6 cellular contexts compared by ENCODE assay signal in the genomic region with DNA sequence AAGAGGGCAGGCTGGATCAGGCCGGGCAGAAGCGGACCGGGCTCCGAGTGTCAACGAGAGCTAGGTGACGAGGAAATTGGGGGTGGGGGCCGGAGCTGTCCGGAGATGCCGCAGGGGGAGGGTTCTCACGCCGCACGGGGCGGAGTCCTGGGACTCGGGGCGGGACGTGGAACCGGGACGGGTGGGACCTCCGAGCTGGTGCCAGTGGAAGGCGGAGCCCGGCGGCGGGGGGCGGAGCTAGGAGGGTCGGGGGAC. TPM values are rescaled to one million over a fixed set of nuclear protein-coding genes. Genes with fewer than 3 reads are reported as not detected.
A peak's percentile ranks its signal among the peaks of the same experiment; 100 is the strongest.
DNase-seq lines count a peak whose midpoint lies in the region; ATAC-seq, FAIRE-seq and TF ChIP-seq lines count a peak whose summit lies in the region.

No MANE protein-coding gene starts in this region.

- no peak for FAIRE-seq in bronchial epithelial cell (lab: Jason Lieb, UNC)

- TF ChIP-seq CTCF in bronchial epithelial cell (IDR thresholded peaks at IDR 0.05; ENCODE audit: insufficient read depth, low read length, severe bottlenecking) (no peak), omental fat pad (IDR thresholded peaks at IDR 0.05) (no peak)

- no peaks in the 10 kb centered on the region for H3K27me3 ChIP-seq in bronchial epithelial cell (ENCODE audit: control insufficient read depth, insufficient read depth, low read length)

- H3K4me3 ChIP-seq in bronchial epithelial cell (ENCODE audit: low read depth, low read length): peak overlapping the region; percentile 90

- H3K36me3 ChIP-seq in bronchial epithelial cell (ENCODE audit: control insufficient read depth, insufficient read depth, low read length): peaks cover 13% of the 10 kb centered on the region

- DNase-seq in bronchial epithelial cell (ENCODE audit: low read depth): no peak
- no peak for DNase-seq in omental fat pad (ENCODE audit: low spot score)
- no peak for DNase-seq in T1000 (lab: John Stamatoyannopoulos, UW)
- DNase-seq in NCI-H2196 (lab: John Stamatoyannopoulos, UW; ENCODE audit: unreplicated experiment): no peak
- no peak for DNase-seq in putamen (ENCODE audit: low spot score)

- ATAC-seq in HG03025 (IDR thresholded peaks at IDR 0.05; ENCODE audit: low FRiP score, unreplicated experiment) (peak; percentile 39), omental fat pad (ENCODE audit: low FRiP score) (peak; percentile 91)

RNA-seq across cellular contexts. Expression of gene FKBP2, which starts 0.2 kb away (rescaled TPM):
- total RNA-seq in bronchial epithelial cell (45.0 and 91.1 TPM in 2 replicates), omental fat pad (10 to 100 TPM; 41.8 to 78.5 (median 49.5) TPM)

RNA-seq across cellular contexts. Expression of gene PPP1R14B, which starts 5.6 kb away (rescaled TPM):
- total RNA-seq in bronchial epithelial cell (392 and 481 TPM in 2 replicates), omental fat pad (100 to 1,000 TPM in 1 of 4 donors, 10 to 100 TPM in 3; 95.0 to 140 (median 97.9) TPM)

RNA-seq across cellular contexts. Expression of gene VEGFB, which starts 6.7 kb away (rescaled TPM):
- total RNA-seq in bronchial epithelial cell: 6.7 and 12.4 TPM in 2 replicates
- total RNA-seq in omental fat pad: 100 to 1,000 TPM in 3 of 4 donors, 10 to 100 TPM in 1; 89.2 to 172 (median 149) TPM

RNA-seq across cellular contexts. Expression of gene PLCB3, which starts 10.2 kb away (rescaled TPM):
- total RNA-seq in bronchial epithelial cell (20.8 and 33.3 TPM in 2 replicates), omental fat pad (10 to 100 TPM; 14.7 to 26.5 (median 19.7) TPM)

RNA-seq across cellular contexts. Expression of gene DNAJC4, which starts 10.8 kb away (rescaled TPM):
- total RNA-seq in bronchial epithelial cell: 3.4 and 10.1 TPM in 2 replicates
- total RNA-seq in omental fat pad: 10 to 100 TPM; 19.2 to 25.8 (median 21.6) TPM
